ENCODE assay signal across 21 cellular contexts in genomic region chr4:128850252-128850651, GRCh38.
"Had no signal": no experiment of that assay in that cellular context is flagged by ENCODE, and none has a peak within 500 bp of the region (broad histone marks: within the 10 kb centered on the region; RNA-seq: fewer than 3 reads in every experiment).

No MANE protein-coding gene starts in this region.

- DNase-seq: colonic mucosa; effector CD8-positive, alpha-beta T cell; foreskin keratinocyte; heart left ventricle; kidney; nucleus accumbens; sigmoid colon; stimulated activated CD4-positive, alpha-beta T cell treated with anti-CD3 and anti-CD28 coated beads, Interleukin-2, amount 100 ng/mL, for 24 hours; stimulated activated CD4-positive, alpha-beta T cell treated with anti-CD3 and anti-CD28 coated beads, Interleukin-4, amount 100 ng/mL, for 24 hours; stimulated activated naive CD8-positive, alpha-beta T cell treated with anti-CD3 and anti-CD28 coated beads, Interleukin-15, Interleukin-2, amounts not matched to agents 100 U/mL and 50 U/mL, for 24 hours; transverse colon; upper lobe of right lung; uterus had no signal

- H3K27me3 Mint-ChIP-seq: dendritic cell treated with granulocyte-macrophage colony-stimulating factor and Interleukin-4, amounts not matched to agents 40 ng/mL and 50 ng/mL, for 4 days; memory B cell; stimulated activated memory B cell treated with anti-CD40 and anti-IgM and Interleukin-4, amounts not matched to agents 10 μg/mL and 1 μg/mL and 100 μg/mL, for 72 hours had no signal

- FAIRE-seq: endothelial cell of umbilical vein, kidney had no signal

- H3K9me3 Mint-ChIP-seq: dendritic cell treated with granulocyte-macrophage colony-stimulating factor and Interleukin-4, amounts not matched to agents 40 ng/mL and 50 ng/mL, for 4 days; memory B cell; nephron; neural progenitor cell; stimulated activated memory B cell treated with anti-CD40 and anti-IgM and Interleukin-4, amounts not matched to agents 10 μg/mL and 1 μg/mL and 100 μg/mL, for 72 hours had no signal

- ATAC-seq: foreskin keratinocyte; gastroesophageal sphincter; heart left ventricle; left lobe of liver; stimulated activated memory B cell treated with anti-CD40 and anti-IgM and Interleukin-4, amounts not matched to agents 10 μg/mL and 1 μg/mL and 100 μg/mL, for 72 hours; stimulated activated naive CD8-positive, alpha-beta T cell treated with anti-CD3 and anti-CD28 coated beads, Interleukin-15, Interleukin-2, amounts not matched to agents 100 U/mL and 50 U/mL, for 24 hours; upper lobe of right lung had no signal

- H3K27ac Mint-ChIP-seq: dendritic cell treated with granulocyte-macrophage colony-stimulating factor and Interleukin-4, amounts not matched to agents 40 ng/mL and 50 ng/mL, for 4 days; memory B cell; nephron; neural progenitor cell; stimulated activated memory B cell treated with anti-CD40 and anti-IgM and Interleukin-4, amounts not matched to agents 10 μg/mL and 1 μg/mL and 100 μg/mL, for 72 hours had no signal

- H3K4me3 Mint-ChIP-seq: dendritic cell treated with granulocyte-macrophage colony-stimulating factor and Interleukin-4, amounts not matched to agents 40 ng/mL and 50 ng/mL, for 4 days; memory B cell; nephron; neural progenitor cell; stimulated activated memory B cell treated with anti-CD40 and anti-IgM and Interleukin-4, amounts not matched to agents 10 μg/mL and 1 μg/mL and 100 μg/mL, for 72 hours had no signal
